8 cellular contexts compared by ENCODE assay signal in genomic region chr5:1641560-1642166, GRCh38.
DNase-seq lines count a peak whose midpoint lies in the region; ATAC-seq and TF ChIP-seq lines count a peak whose summit lies in the region.

No MANE protein-coding gene starts in this region.

- H3K36me3 ChIP-seq in DOHH2 (ENCODE audit: control insufficient read depth, low read length) (no peaks in the 10 kb centered on the region), HAP-1 (replicated peaks) (no peaks in the 10 kb centered on the region), SJSA1 (no peaks in the 10 kb centered on the region), trophoblast cell (ENCODE audit: control insufficient read depth in 1 of 2, insufficient read depth in 2 of 2, low read length in 2 of 2) (no peaks in the 10 kb centered on the region), upper lobe of right lung (no peaks in the 10 kb centered on the region)

- no peak overlapping the region for H3K23ac ChIP-seq in trophoblast cell (ENCODE audit: low read length)

- DNase-seq in HAP-1 (ENCODE audit: low spot score in 2 of 2) (peak; percentile 87), NCI-H1048 (lab: John Stamatoyannopoulos, UW) (peak; percentile 36), SJSA1 (ENCODE audit: low read depth in 1 of 2, low spot score in 2 of 2) (peak; percentile 57 to 81), glomerular endothelial cell (ENCODE audit: extremely low read depth, low read depth, low spot score) (peak; percentile 68), trophoblast cell (peak; percentile 74 to 75), upper lobe of right lung (peak; percentile 85)
- peak; percentile 78 for DNase-seq in activated naive CD4-positive, alpha-beta T cell treated with Interleukin-2 at 50 U/mL for 16 hours

- no peak overlapping the region for H2BK120ac ChIP-seq in trophoblast cell (ENCODE audit: insufficient read depth, low read length, poor library complexity)

- H3K4me2 ChIP-seq in DOHH2 (ENCODE audit: low read length) (0 out of 2 replicates have a peak overlapping the region, but pooled peaks have one; percentile 3), trophoblast cell (ENCODE audit: low read length) (no peak overlapping the region)

- H3K79me1 ChIP-seq in trophoblast cell (ENCODE audit: low read length): no peaks in the 10 kb centered on the region

- H2BK5ac ChIP-seq in trophoblast cell (ENCODE audit: low read depth, low read length, poor library complexity): no peak overlapping the region

- peaks cover 12% of the 10 kb centered on the region for H3K27me3 ChIP-seq in DOHH2 (ENCODE audit: control insufficient read depth, low read length)
- 0 out of 2 replicates have a peak, but pooled peaks cover 5% of the 10 kb centered on the region for H3K27me3 ChIP-seq in HAP-1 (ENCODE audit: low read depth)
- H3K27me3 ChIP-seq in SJSA1 (replicated peaks): peaks cover 54% of the 10 kb centered on the region
- peaks cover 12% of the 10 kb centered on the region for H3K27me3 ChIP-seq in trophoblast cell (ENCODE audit: insufficient read depth, low read length)
- H3K27me3 ChIP-seq in upper lobe of right lung: peaks cover 21% of the 10 kb centered on the region

- WGBS in trophoblast cell (ENCODE audit: extremely low coverage, insufficient coverage, insufficient read length): no CpG with 5 or more reads among the region's 12 CpGs

- H3K27ac ChIP-seq in DOHH2 (ENCODE audit: low read depth, low read length) (no peak overlapping the region), SJSA1 (no peak overlapping the region), trophoblast cell (ENCODE audit: low read depth, low read length) (no peak overlapping the region), upper lobe of right lung (no peak overlapping the region)

- no peak overlapping the region for H4K12ac ChIP-seq in trophoblast cell (ENCODE audit: low read depth, low read length)

- H3K9ac ChIP-seq in trophoblast cell (ENCODE audit: low read length): no peak overlapping the region

- H3K79me2 ChIP-seq in DOHH2 (ENCODE audit: control insufficient read depth, low read length): no peaks in the 10 kb centered on the region
- no peaks in the 10 kb centered on the region for H3K79me2 ChIP-seq in trophoblast cell (ENCODE audit: control insufficient read depth, insufficient read depth, low read length, poor library complexity)

- H3K4me3 ChIP-seq in DOHH2 (ENCODE audit: low read length) (no peak overlapping the region), HAP-1 (no peak overlapping the region), SJSA1 (no peak overlapping the region), trophoblast cell (ENCODE audit: low read depth, low read length) (no peak overlapping the region), upper lobe of right lung (no peak overlapping the region)

- intact Hi-C loops in upper lobe of right lung (cut with DNase I): loop anchor here (10.0 kb wide), 1 partner anchor 457 kb away; no protein-coding TSS in a partner anchor

- no peak overlapping the region for H4K91ac ChIP-seq in trophoblast cell (ENCODE audit: low read depth, low read length)

- no peak overlapping the region for H3K4ac ChIP-seq in trophoblast cell (ENCODE audit: low read depth, low read length)

- H3K9me3 ChIP-seq in DOHH2 (ENCODE audit: control insufficient read depth, insufficient read depth, low read length) (no peaks in the 10 kb centered on the region), HAP-1 (no peaks in the 10 kb centered on the region), SJSA1 (replicated peaks) (peaks cover 6% of the 10 kb centered on the region; the same call in 1 of the 2 replicates), trophoblast cell (ENCODE audit: insufficient read depth, low read depth, low read length) (peaks cover 4% of the 10 kb centered on the region), upper lobe of right lung (no peaks in the 10 kb centered on the region)

- in situ Hi-C loops in HAP-1 (cut with MboI; ENCODE audit: low sequenced_read_pairs): loop anchor here (10.0 to 25.0 kb wide), 2 partner anchors 467 to 704 kb away; no protein-coding TSS in a partner anchor

- H3K4me1 ChIP-seq in DOHH2 (ENCODE audit: control insufficient read depth, low read length): peaks cover 24% of the 10 kb centered on the region
- H3K4me1 ChIP-seq in HAP-1: no peaks in the 10 kb centered on the region
- peaks cover 4% of the 10 kb centered on the region; the same call in 1 of the 2 replicates for H3K4me1 ChIP-seq in SJSA1 (replicated peaks)
- H3K4me1 ChIP-seq in trophoblast cell (ENCODE audit: control insufficient read depth in 1 of 2, insufficient read depth in 2 of 2, low read length in 2 of 2): peaks cover 0 to 4% of the 10 kb centered on the region in 2 experiments
- H3K4me1 ChIP-seq in upper lobe of right lung: peaks cover 4% of the 10 kb centered on the region

- H2BK12ac ChIP-seq in trophoblast cell (ENCODE audit: low read length): no peak overlapping the region

- H4K20me1 ChIP-seq in DOHH2 (ENCODE audit: control insufficient read depth, insufficient read depth, low read depth, low read length): no peaks in the 10 kb centered on the region

- H4K8ac ChIP-seq in trophoblast cell (ENCODE audit: low read depth, low read length): peak overlapping the region; percentile 34

- peak; percentile 88 for ATAC-seq in upper lobe of right lung

- no peak overlapping the region for H2AFZ ChIP-seq in trophoblast cell (ENCODE audit: insufficient read depth, low read length, poor library complexity)

- H3F3A ChIP-seq in DOHH2 (ENCODE audit: control insufficient read depth, insufficient read depth): no peaks in the 10 kb centered on the region

- H3K18ac ChIP-seq in trophoblast cell (ENCODE audit: low read length): no peak overlapping the region

- no peaks in the 10 kb centered on the region for H3K9me2 ChIP-seq in DOHH2 (replicated peaks; ENCODE audit: control insufficient read depth, low read length)

- TF ChIP-seq CTCF in DOHH2 (IDR thresholded peaks at IDR 0.05; ENCODE audit: low read depth, low read length, poor library complexity, severe bottlenecking): peak; percentile 99
- TF ChIP-seq CTCF in upper lobe of right lung (IDR thresholded peaks at IDR 0.05): peak; percentile 86

- no peak overlapping the region for H3K14ac ChIP-seq in trophoblast cell (ENCODE audit: low read length)

- H2AK5ac ChIP-seq in trophoblast cell (ENCODE audit: low read length): no peak overlapping the region

Comparison
In these comparisons a context has a peak if more than half of its experiments do, and no peak if none do; other contexts are left out.
1. DNase-seq: peak in every context shown above with its lines; median percentile 87 in HAP-1; 85 in upper lobe of right lung; 78 in activated naive CD4-positive, alpha-beta T cell treated with Interleukin-2 at 50 U/mL for 16 hours; 74 in trophoblast cell; 69 in SJSA1; 68 in glomerular endothelial cell; 36 in NCI-H1048.